Comparison of ENCODE assay signal across 27 cellular contexts in genomic region chr7:40828686-40829085, GRCh38.
"Had no signal": no experiment of that assay in that cellular context is flagged by ENCODE, and none has a peak within 500 bp of the region (broad histone marks: within the 10 kb centered on the region; RNA-seq: fewer than 3 reads in every experiment).

No MANE protein-coding gene starts in this region.

- H3K27ac ChIP-seq: adrenal gland, body of pancreas had no signal

- DNase-seq: activated CD4-positive, alpha-beta T cell treated with anti-CD3 and anti-CD28 coated beads for 48 hours; activated CD4-positive, alpha-beta T cell treated with anti-CD3 and anti-CD28 coated beads, Interleukin-2, amount 50 U/mL, for 4 hours; activated CD4-positive, CD25-positive, alpha-beta regulatory T cell treated with anti-CD3 and anti-CD28 coated beads, Interleukin-2, amount 50 U/mL, for 72 hours; activated CD8-positive, alpha-beta memory T cell treated with anti-CD3 and anti-CD28 coated beads, Interleukin-2, amount 50 U/mL, for 48 hours; activated CD8-positive, alpha-beta T cell treated with anti-CD3 and anti-CD28 coated beads, Interleukin-2, amount 10 ng/mL, durations not matched to agents 7 days and 5 days; activated naive CD4-positive, alpha-beta T cell treated with anti-CD3 and anti-CD28 coated beads, Interleukin-2, amount 50 U/mL, for 16 hours; activated naive CD8-positive, alpha-beta T cell treated with anti-CD3 and anti-CD28 coated beads, Interleukin-2, amount 10 ng/mL, durations not matched to agents 7 days and 5 days; activated T-cell treated with anti-CD3 and anti-CD28 coated beads, Interleukin-2, amount 50 U/mL, for 1 hour; adrenal gland; body of pancreas; Karpas-422; MM.1S; NCI-H1105; NCI-H1436; NCI-H1694 treated with DMSO at 0.1 percent for 48 hours; NCI-H2029 treated with DMSO at 0.1 percent for 48 hours; NCI-H446; NCI-H524; PC-3; SHP77; T-helper 17 cell; T-helper 9 cell had no signal

- H3K36me3 ChIP-seq: adrenal gland had no signal

- H3K27me3 ChIP-seq: adrenal gland, body of pancreas, SJSA1 had no signal

- H3K9me3 ChIP-seq: adrenal gland, body of pancreas, SJSA1 had no signal

- H3K4me3 ChIP-seq: adrenal gland, body of pancreas, K562, SJSA1 had no signal

- FAIRE-seq: K562, RCC 7860 had no signal

- ATAC-seq: activated CD8-positive, alpha-beta T cell treated with anti-CD3 and anti-CD28 coated beads, Interleukin-2, amount 10 ng/mL, durations not matched to agents 7 days and 5 days; body of pancreas; K562; PC-3; SK-N-SH treated with all-trans-retinoic acid at 6 μM for 48 hours; T-helper 17 cell; WTC11 had no signal

- H3K4me1 ChIP-seq: adrenal gland, body of pancreas had no signal
